In genomic region chr1:177784394-177784793, GRCh38 we compare ENCODE assay signal across 8 cellular contexts.
"Had no signal": no experiment of that assay in that cellular context is flagged by ENCODE, and none has a peak within 500 bp of the region (broad histone marks: within the 10 kb centered on the region; RNA-seq: fewer than 3 reads in every experiment).

No MANE protein-coding gene starts in this region.

- H2AFZ ChIP-seq: GM23338 had no signal

- FAIRE-seq: H1, H54, HepG2 had no signal

- H3K36me3 Mint-ChIP-seq: IgD-negative memory B cell had no signal

- H3K27ac Mint-ChIP-seq: GM23338, H9, IgD-negative memory B cell had no signal

- H3K4me2 ChIP-seq: GM23338 had no signal

- H3K9me3 Mint-ChIP-seq: GM23338, H9, IgD-negative memory B cell had no signal

- H3K4me1 Mint-ChIP-seq: IgD-negative memory B cell had no signal

- DNase-seq: H9, HCEC 1CT, KBM-7 had no signal

- ATAC-seq: GM23338, HepG2 had no signal

- H3K4me3 ChIP-seq: GM23338 had no signal

- H3K4me3 Mint-ChIP-seq: GM23338, H9, IgD-negative memory B cell had no signal
